ENCODE assay signal across 19 cellular contexts in the genomic region with DNA sequence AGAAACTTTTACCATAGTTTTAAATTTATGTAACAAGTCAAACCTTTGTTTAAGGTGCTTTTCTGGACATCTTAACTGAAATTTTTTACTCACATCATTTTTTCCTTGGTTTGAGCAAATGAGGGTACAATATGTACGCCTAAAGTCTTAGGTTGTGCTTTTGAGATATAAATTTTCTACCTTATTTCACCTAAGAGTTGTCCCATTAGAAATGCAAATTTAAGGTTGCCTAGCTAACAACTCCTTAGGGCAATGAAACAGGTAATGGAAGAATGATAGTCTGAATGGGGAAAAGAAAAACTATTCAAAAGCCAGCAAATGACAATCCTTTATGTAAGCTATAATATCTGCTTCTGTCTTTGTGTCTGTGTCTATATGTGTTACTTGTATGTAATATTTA.
"Had no signal": no experiment of that assay in that cellular context is flagged by ENCODE, and none has a peak within 500 bp of the region (broad histone marks: within the 10 kb centered on the region; RNA-seq: fewer than 3 reads in every experiment).

No MANE protein-coding gene starts in this region.

- H3K4me1 ChIP-seq: foreskin keratinocyte, right atrium auricular region had no signal

- H3K27me3 ChIP-seq: foreskin keratinocyte, heart left ventricle, right atrium auricular region had no signal

- DNase-seq: cerebellar nuclear complex; effector CD4-positive, alpha-beta T cell; endodermal cell; erythroblast; foreskin keratinocyte; heart left ventricle; hippocampal formation; kidney; left cardiac atrium; left ventricle myocardium inferior; mesendoderm; naive thymus-derived CD4-positive, alpha-beta T cell; posterior cingulate gyrus; small intestine; stimulated activated CD4-positive, alpha-beta T cell treated with anti-CD3 and anti-CD28 coated beads, Interleukin-12 subunit alpha, Interleukin-12 subunit beta, amount 100 ng/mL, for 4 hours; stimulated activated naive CD4-positive, alpha-beta T cell treated with Interleukin-2 at 50 U/mL for 16 hours; trophoblast cell had no signal

- H3K27me3 Mint-ChIP-seq: naive thymus-derived CD4-positive, alpha-beta T cell had no signal

- H3K27ac ChIP-seq: foreskin keratinocyte, heart left ventricle, left ventricle myocardium inferior, right atrium auricular region had no signal

- H3K36me3 ChIP-seq: right atrium auricular region had no signal

- H3K4me3 Mint-ChIP-seq: endodermal cell; naive thymus-derived CD4-positive, alpha-beta T cell; neural crest cell had no signal

- H3K27ac Mint-ChIP-seq: endodermal cell had no signal

- H3K4me1 Mint-ChIP-seq: neural crest cell had no signal

- ATAC-seq: foreskin keratinocyte; heart left ventricle; left cardiac atrium; naive thymus-derived CD4-positive, alpha-beta T cell had no signal

- H3K4me3 ChIP-seq: heart left ventricle, left ventricle myocardium inferior, right atrium auricular region had no signal

- H3K9me3 Mint-ChIP-seq: endodermal cell; naive thymus-derived CD4-positive, alpha-beta T cell; neural crest cell had no signal

- H3K9me3 ChIP-seq: heart left ventricle, left ventricle myocardium inferior, right atrium auricular region had no signal
